ENCODE assay signal across 9 cellular contexts in genomic region chr20:7916648-7917047, GRCh38. TPM values are rescaled to one million over a fixed set of nuclear protein-coding genes. Genes with fewer than 3 reads are reported as not detected.
"Had no signal": no experiment of that assay in that cellular context is flagged by ENCODE, and none has a peak within 500 bp of the region (broad histone marks: within the 10 kb centered on the region; RNA-seq: fewer than 3 reads in every experiment).

No MANE protein-coding gene starts in this region.

- FAIRE-seq: G401.6, GM12878, GM12891, GM12892, GM18507, GM19239 had no signal

- ATAC-seq: GM12878 had no signal

- DNase-seq: GDM1, GF-D8 had no signal

- H3K4me3 ChIP-seq: GM12878 had no signal

RNA-seq across cellular contexts. Expression of gene HAO1, which starts 23.6 kb away (rescaled TPM):
- total RNA-seq: G401, GM12878 had no signal
